ENCODE assay signal across 1 cellular context in genomic region chr19:11504502-11505031, GRCh38.
TF ChIP-seq lines count a peak whose summit lies in the region.

No MANE protein-coding gene starts in this region.

TF ChIP-seq in GM12878, 131 proteins besides CTCF, POLR2A, EP300 and RAD21:
- TF ChIP-seq NR2C1 (IDR thresholded peaks at IDR 0.05) = no peak
- TF ChIP-seq REST (IDR thresholded peaks at IDR 0.05; ENCODE audit: low read depth, low read length) = no peak
- TF ChIP-seq BACH1 (IDR thresholded peaks at IDR 0.05; ENCODE audit: borderline replicate concordance) = no peak
- no peak for TF ChIP-seq SUZ12 (IDR thresholded peaks at IDR 0.05; ENCODE audit: unreplicated experiment)
- TF ChIP-seq ZNF207 (IDR thresholded peaks at IDR 0.05; ENCODE audit: borderline replicate concordance) = 0 out of 2 replicates have a peak, but pooled peaks have one; percentile 37
- no peak for TF ChIP-seq E4F1 (IDR thresholded peaks at IDR 0.05; ENCODE audit: borderline replicate concordance, partially characterized antibody)
- TF ChIP-seq RB1 (IDR thresholded peaks at IDR 0.05; ENCODE audit: borderline replicate concordance) = 0 out of 2 replicates have a peak, but pooled peaks have one; percentile 22
- TF ChIP-seq MEF2A (IDR thresholded peaks at IDR 0.05; ENCODE audit: insufficient read depth, low read depth, low read length) = no peak
- TF ChIP-seq ZNF384 (IDR thresholded peaks at IDR 0.05; ENCODE audit: borderline replicate concordance, low read depth, low read length) = no peak
